In genomic region chr1:8424539-8425116, GRCh38 we compare ENCODE assay signal across 8 cellular contexts.
A peak's percentile ranks its signal among the peaks of the same experiment; 100 is the strongest.
DNase-seq lines count a peak whose midpoint lies in the region; ATAC-seq and TF ChIP-seq lines count a peak whose summit lies in the region.

No MANE protein-coding gene starts in this region.

- no peaks in the 10 kb centered on the region for H3F3A ChIP-seq in PC-3 (ENCODE audit: low read length, unreplicated experiment)

- H3K9me3 ChIP-seq in AG04450 (ENCODE audit: control insufficient read depth, insufficient read depth, low read length) (no peaks in the 10 kb centered on the region; the same call in 1 of the 2 replicates), PC-3 (ENCODE audit: low read length) (no peaks in the 10 kb centered on the region)

- no peak for DNase-seq in AG04450 (ENCODE audit: low read depth, low spot score)
- peak; percentile 76 for DNase-seq in PC-3
- DNase-seq in left cardiac atrium = peak; percentile 52
- no peak for DNase-seq in AG20443 (ENCODE audit: low spot score)

- peaks cover 38% of the 10 kb centered on the region for H3K79me2 ChIP-seq in PC-3 (ENCODE audit: low read length)

- peak overlapping the region; percentile 98 for H3K27ac Mint-ChIP-seq in activated naive CD4-positive, alpha-beta T cell treated with anti-CD3 and anti-CD28 coated beads, Interleukin-2, amount 50 U/mL, for 24 hours

- no peaks in the 10 kb centered on the region for H3K9me2 ChIP-seq in PC-3 (replicated peaks; ENCODE audit: low read length)

- H3K27me3 ChIP-seq in AG04450 (ENCODE audit: control insufficient read depth, insufficient read depth, low read length) = no peaks in the 10 kb centered on the region
- H3K27me3 ChIP-seq in PC-3 (ENCODE audit: low read length) = no peaks in the 10 kb centered on the region
- H3K27me3 ChIP-seq in rectal smooth muscle tissue (ENCODE audit: control insufficient read depth, insufficient read depth, low read length) = no peaks in the 10 kb centered on the region

- no peaks in the 10 kb centered on the region for H3K27me3 Mint-ChIP-seq in activated naive CD4-positive, alpha-beta T cell treated with anti-CD3 and anti-CD28 coated beads, Interleukin-2, amount 50 U/mL, for 24 hours

- intact Hi-C loops in PC-3 (cut with micrococcal nuclease) = loop anchor here (5.0 kb wide), 1 partner anchor 278 kb away; no protein-coding TSS in a partner anchor
- intact Hi-C loops in left cardiac atrium (cut with DNase I) = loop anchor here (5.0 to 10.0 kb wide), 4 partner anchors 38 to 100 kb away; no protein-coding TSS in a partner anchor

- BruUV-seq in PC-3 (replicated peaks; lab: Mats Ljungman, UMichigan) = TSS peak; percentile 45

- peak overlapping the region; percentile 77 for H3K4me3 ChIP-seq in AG04450 (ENCODE audit: low read depth, low read length)
- peak overlapping the region; percentile 73 for H3K4me3 ChIP-seq in PC-3 (ENCODE audit: low read length)
- peak overlapping the region; percentile 64 for H3K4me3 ChIP-seq in rectal smooth muscle tissue (ENCODE audit: low read length)

- peak overlapping the region; percentile 89 for H3K9ac ChIP-seq in PC-3 (ENCODE audit: low read length)
- no peak overlapping the region for H3K9ac ChIP-seq in rectal smooth muscle tissue (ENCODE audit: low read length)

- peak overlapping the region; percentile 61 for H2AFZ ChIP-seq in PC-3 (ENCODE audit: low read length)

- POLR2A ChIA-PET in AG04450 (lab: Yijun Ruan, JAX) (interaction anchor here (1.1 kb wide), 1 partner anchor 25 kb away, joined by 3 read pairs; no protein-coding TSS in a partner anchor), PC-3 (lab: Charles Lee; ENCODE audit: unreplicated experiment) (interaction anchor here (0.5 to 0.6 kb wide), 3 partner anchors 9 to 279 kb away, joined by 3 read pairs; no protein-coding TSS in a partner anchor)

- H3K4me1 Mint-ChIP-seq in activated naive CD4-positive, alpha-beta T cell treated with anti-CD3 and anti-CD28 coated beads, Interleukin-2, amount 50 U/mL, for 24 hours = peaks cover 52% of the 10 kb centered on the region

- peak overlapping the region; percentile 94 for H3K4me3 Mint-ChIP-seq in activated naive CD4-positive, alpha-beta T cell treated with anti-CD3 and anti-CD28 coated beads, Interleukin-2, amount 50 U/mL, for 24 hours

- peaks cover 16% of the 10 kb centered on the region for H4K20me1 ChIP-seq in PC-3 (ENCODE audit: low read length)

- H3K27ac ChIP-seq in AG04450 (ENCODE audit: low read depth, low read length) (peak overlapping the region; percentile 74), PC-3 (ENCODE audit: low read length) (peak overlapping the region; percentile 93), rectal smooth muscle tissue (ENCODE audit: low read depth, low read length) (peak overlapping the region; percentile 89)

- no peaks in the 10 kb centered on the region for H3K9me3 Mint-ChIP-seq in activated naive CD4-positive, alpha-beta T cell treated with anti-CD3 and anti-CD28 coated beads, Interleukin-2, amount 50 U/mL, for 24 hours

- H3K36me3 ChIP-seq in PC-3 (ENCODE audit: low read depth, low read length) (peaks cover 12% of the 10 kb centered on the region), rectal smooth muscle tissue (ENCODE audit: control insufficient read depth, insufficient read depth, low read length) (no peaks in the 10 kb centered on the region)

- TF ChIP-seq CTCF in AG04450 (IDR thresholded peaks at IDR 0.05; ENCODE audit: low read depth, low read length) (no peak), PC-3 (conservative IDR thresholded peaks at IDR 0.05; ENCODE audit: low read depth, low read length) (no peak)

- H3K4me2 ChIP-seq in PC-3 (ENCODE audit: low read length) = peak overlapping the region; percentile 84

- peak; percentile 30 for ATAC-seq in GM21528 (IDR thresholded peaks at IDR 0.05; ENCODE audit: low FRiP score, unreplicated experiment)
- ATAC-seq in PC-3 = peak; percentile 66
- ATAC-seq in left cardiac atrium = peak; percentile 7 to 26
- no peak for ATAC-seq in HG03520 (IDR thresholded peaks at IDR 0.05; ENCODE audit: unreplicated experiment)

- H3K36me3 Mint-ChIP-seq in activated naive CD4-positive, alpha-beta T cell treated with anti-CD3 and anti-CD28 coated beads, Interleukin-2, amount 50 U/mL, for 24 hours = peaks cover 3% of the 10 kb centered on the region

- H3K4me1 ChIP-seq in PC-3 (ENCODE audit: insufficient read depth, low read length) = peaks cover 37% of the 10 kb centered on the region
- peaks cover 19% of the 10 kb centered on the region for H3K4me1 ChIP-seq in rectal smooth muscle tissue (ENCODE audit: control insufficient read depth, insufficient read depth, low read length)

- CTCF ChIA-PET in AG04450 (lab: Charles Lee) (interaction anchor here (0.6 to 1.2 kb wide), 2 partner anchors 15 to 301 kb away, joined by 3 to 4 read pairs; no protein-coding TSS in a partner anchor), PC-3 (lab: Charles Lee) (no interaction called here)

Comparison
In these comparisons a context has a peak if more than half of its experiments do, and no peak if none do; other contexts are left out.
1. DNase-seq: peak in PC-3 (single experiment) and left cardiac atrium (single experiment); none in AG04450 (single experiment) and AG20443 (single experiment).
2. Peak in every context shown above with its lines, with median percentiles within 50 percentile points of each other: H3K27ac ChIP-seq and H3K4me3 ChIP-seq.